Comparison of ENCODE assay signal across 14 cellular contexts in the genomic region with DNA sequence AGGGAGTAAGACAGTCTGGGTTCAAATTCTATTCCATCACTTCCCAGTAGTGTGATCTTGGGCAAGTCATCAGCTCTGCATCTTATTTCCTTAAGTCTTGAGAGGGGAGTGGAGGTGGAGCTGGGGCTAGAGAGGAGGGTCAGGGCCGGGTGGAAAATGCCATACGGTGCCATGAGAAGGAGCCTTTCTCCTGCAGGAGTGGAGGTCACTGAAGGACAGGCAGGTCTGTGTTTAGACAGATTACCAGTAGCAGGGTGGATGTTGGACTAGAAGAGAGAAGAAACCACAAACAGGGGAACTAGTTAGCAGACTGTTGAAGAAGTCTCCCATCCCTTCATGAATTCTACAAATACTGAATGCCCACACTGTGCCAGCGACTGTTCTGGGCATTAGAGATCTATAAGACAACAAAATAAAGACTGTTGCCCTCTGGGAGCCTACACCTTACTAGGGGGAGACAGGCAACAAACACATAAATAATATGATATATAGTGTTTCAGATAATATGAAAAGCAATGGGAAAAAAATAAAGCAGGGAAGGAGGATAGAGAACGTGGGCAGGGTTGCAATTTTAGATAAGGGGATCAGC. TPM values are rescaled to one million over a fixed set of nuclear protein-coding genes. Genes with fewer than 3 reads are reported as not detected.
DNase-seq lines count a peak whose midpoint lies in the region; ATAC-seq, FAIRE-seq and TF ChIP-seq lines count a peak whose summit lies in the region.
"Had no signal": no experiment of that assay in that cellular context is flagged by ENCODE, and none has a peak within 500 bp of the region (broad histone marks: within the 10 kb centered on the region; RNA-seq: fewer than 3 reads in every experiment).

No MANE protein-coding gene starts in this region.

- CTCF ChIA-PET in CD8-positive, alpha-beta memory T cell (lab: Charles Lee): interaction anchor here (0.9 to 1.6 kb wide), 3 partner anchors 9 to 13 kb away, joined by 4 to 5 read pairs (median 4); no protein-coding TSS in a partner anchor

- H3K4me2 ChIP-seq in hepatocyte: peak overlapping the region; percentile 39

- H3K36me3 ChIP-seq in CD8-positive, alpha-beta memory T cell (ENCODE audit: insufficient read depth, low read length): no peaks in the 10 kb centered on the region
- H3K36me3 ChIP-seq in ascending aorta (no peaks in the 10 kb centered on the region), hepatocyte (replicated peaks; ENCODE audit: insufficient read depth, low read depth) (no peaks in the 10 kb centered on the region), small intestine (ENCODE audit: control insufficient read depth in 2 of 2, insufficient read depth in 2 of 2, low read length in 2 of 2) (no peaks in the 10 kb centered on the region)

- no peaks in the 10 kb centered on the region for H3K4me1 ChIP-seq in CD8-positive, alpha-beta memory T cell (ENCODE audit: insufficient read depth, low read length)
- H3K4me1 ChIP-seq in ascending aorta (no peaks in the 10 kb centered on the region), hepatocyte (ENCODE audit: insufficient read depth) (peaks cover 36% of the 10 kb centered on the region), small intestine (ENCODE audit: control insufficient read depth in 2 of 2, insufficient read depth in 1 of 2, low read depth in 1 of 2, low read length in 1 of 2) (peaks cover 0 to 5% of the 10 kb centered on the region in 2 donors)

- H2AFZ ChIP-seq in hepatocyte: no peak overlapping the region

- no peaks in the 10 kb centered on the region for H3K36me3 Mint-ChIP-seq in CD8-positive, alpha-beta memory T cell
- no peaks in the 10 kb centered on the region for H3K36me3 Mint-ChIP-seq in natural killer cell treated with Interleukin-12 subunit alpha and Interleukin-12 subunit beta and Interleukin-15 and Interleukin-18, amount 100 ng/mL, for 72 hours
- H3K36me3 Mint-ChIP-seq: activated naive CD8-positive, alpha-beta T cell treated with anti-CD3 and anti-CD28 coated beads for 36 hours had no signal

- no peak overlapping the region for H3K27ac Mint-ChIP-seq in CD8-positive, alpha-beta memory T cell
- no peak overlapping the region for H3K27ac Mint-ChIP-seq in natural killer cell treated with Interleukin-12 subunit alpha and Interleukin-12 subunit beta and Interleukin-15 and Interleukin-18, amount 100 ng/mL, for 72 hours
- H3K27ac Mint-ChIP-seq: activated CD4-positive, alpha-beta T cell treated with anti-CD3 and anti-CD28 coated beads for 36 hours; activated naive CD8-positive, alpha-beta T cell treated with anti-CD3 and anti-CD28 coated beads for 36 hours had no signal

- no peaks in the 10 kb centered on the region for H3K9me2 ChIP-seq in hepatocyte (replicated peaks; ENCODE audit: insufficient read depth)

- FAIRE-seq in small intestine (lab: Jason Lieb, UNC): no peak

- no peaks in the 10 kb centered on the region for H3K27me3 ChIP-seq in CD8-positive, alpha-beta memory T cell (ENCODE audit: insufficient read depth, low read length, poor library complexity, severe bottlenecking)
- H3K27me3 ChIP-seq in ascending aorta (no peaks in the 10 kb centered on the region), hepatocyte (no peaks in the 10 kb centered on the region), small intestine (ENCODE audit: control insufficient read depth in 2 of 2, insufficient read depth in 2 of 2, low read length in 2 of 2) (no peaks in the 10 kb centered on the region)

- H3K27me3 Mint-ChIP-seq in CD8-positive, alpha-beta memory T cell: peaks cover 0 to 14% of the 10 kb centered on the region in 2 donors
- H3K27me3 Mint-ChIP-seq in natural killer cell treated with Interleukin-12 subunit alpha and Interleukin-12 subunit beta and Interleukin-15 and Interleukin-18, amount 100 ng/mL, for 72 hours: peaks cover 0 to 4% of the 10 kb centered on the region in 2 donors

- no peak for TF ChIP-seq CTCF in ascending aorta (IDR thresholded peaks at IDR 0.05)
- no peak for TF ChIP-seq CTCF in hepatocyte (IDR thresholded peaks at IDR 0.05; ENCODE audit: poor library complexity)

- no peak overlapping the region for H3K4me3 ChIP-seq in CD8-positive, alpha-beta memory T cell (ENCODE audit: low read length)
- H3K4me3 ChIP-seq in ascending aorta: no peak overlapping the region
- no peak overlapping the region for H3K4me3 ChIP-seq in hepatocyte
- H3K4me3 ChIP-seq in small intestine (ENCODE audit: low read depth in 1 of 2, low read length in 2 of 2): no peak overlapping the region

- H4K20me1 ChIP-seq in hepatocyte (ENCODE audit: insufficient read depth, poor library complexity, severe bottlenecking): no peaks in the 10 kb centered on the region

- peaks cover 0 to 2% (median 0%) of the 10 kb centered on the region in 3 donors for H3K4me1 Mint-ChIP-seq in CD8-positive, alpha-beta memory T cell
- H3K4me1 Mint-ChIP-seq in natural killer cell treated with Interleukin-12 subunit alpha and Interleukin-12 subunit beta and Interleukin-15 and Interleukin-18, amount 100 ng/mL, for 72 hours (ENCODE audit: low read depth in 2 of 2): no peaks in the 10 kb centered on the region
- H3K4me1 Mint-ChIP-seq: activated CD4-positive, alpha-beta T cell treated with anti-CD3 and anti-CD28 coated beads for 36 hours; activated naive CD8-positive, alpha-beta T cell treated with anti-CD3 and anti-CD28 coated beads for 36 hours had no signal

- DNase-seq in CD8-positive, alpha-beta memory T cell: no peak
- no peak for DNase-seq in ascending aorta (ENCODE audit: low spot score in 2 of 2)
- no peak for DNase-seq in hepatocyte (ENCODE audit: low spot score)
- DNase-seq in small intestine: peak; percentile 43
- DNase-seq in DMS53 treated with DMSO at 0.1 percent for 48 hours (lab: John Stamatoyannopoulos, UW; ENCODE audit: unreplicated experiment): no peak
- no peak for DNase-seq in natural killer cell treated with Interleukin-12 subunit alpha and Interleukin-12 subunit beta and Interleukin-15 and Interleukin-18, amount 100 ng/mL, for 72 hours (ENCODE audit: low spot score)

- H3K27ac ChIP-seq in CD8-positive, alpha-beta memory T cell (ENCODE audit: low read depth, low read length): peak overlapping the region; percentile 43
- H3K27ac ChIP-seq in ascending aorta: peak overlapping the region; percentile 4 to 11
- peak overlapping the region; percentile 88 for H3K27ac ChIP-seq in hepatocyte
- H3K27ac ChIP-seq in small intestine (ENCODE audit: low read depth in 1 of 2, low read length in 1 of 2): peak overlapping the region; percentile 42 to 66

- H3K79me2 ChIP-seq in hepatocyte: no peaks in the 10 kb centered on the region

- WGBS in hepatocyte (ENCODE audit: low lambda C conversion rate, missing lambda C conversion rate): 58% methylated on average over 4 of the region's 4 CpGs
- WGBS in small intestine, 3 donors: 14 to 53% (median 31%) methylated on average over 4 of the region's 4 CpGs

- intact Hi-C loops in ascending aorta (cut with DNase I): loop anchor here (10.0 kb wide), 2 partner anchors 168 to 358 kb away; no protein-coding TSS in a partner anchor

- ATAC-seq in HG02852 (IDR thresholded peaks at IDR 0.05; ENCODE audit: unreplicated experiment) (no peak), GM19395 (IDR thresholded peaks at IDR 0.05; ENCODE audit: unreplicated experiment) (no peak)
- no peak for ATAC-seq in natural killer cell treated with Interleukin-12 subunit alpha and Interleukin-12 subunit beta and Interleukin-15 and Interleukin-18, amount 100 ng/mL, for 72 hours

- no peaks in the 10 kb centered on the region for H3K9me3 ChIP-seq in CD8-positive, alpha-beta memory T cell (ENCODE audit: low read length)
- H3K9me3 ChIP-seq in ascending aorta (no peaks in the 10 kb centered on the region), hepatocyte (ENCODE audit: low read depth) (no peaks in the 10 kb centered on the region), small intestine (ENCODE audit: control insufficient read depth, low read depth) (no peaks in the 10 kb centered on the region)

- H3K9me3 Mint-ChIP-seq in CD8-positive, alpha-beta memory T cell: no peaks in the 10 kb centered on the region
- no peaks in the 10 kb centered on the region for H3K9me3 Mint-ChIP-seq in natural killer cell treated with Interleukin-12 subunit alpha and Interleukin-12 subunit beta and Interleukin-15 and Interleukin-18, amount 100 ng/mL, for 72 hours
- H3K9me3 Mint-ChIP-seq: activated naive CD8-positive, alpha-beta T cell treated with anti-CD3 and anti-CD28 coated beads for 36 hours had no signal

- POLR2A ChIA-PET in CD8-positive, alpha-beta memory T cell (lab: Charles Lee): interaction anchor here (0.7 kb wide), 1 partner anchor 46 kb away, joined by 3 read pairs; no protein-coding TSS in a partner anchor

- no peak overlapping the region for H3K4me3 Mint-ChIP-seq in CD8-positive, alpha-beta memory T cell
- H3K4me3 Mint-ChIP-seq in natural killer cell treated with Interleukin-12 subunit alpha and Interleukin-12 subunit beta and Interleukin-15 and Interleukin-18, amount 100 ng/mL, for 72 hours: no peak overlapping the region
- H3K4me3 Mint-ChIP-seq: activated CD4-positive, alpha-beta T cell treated with anti-CD3 and anti-CD28 coated beads for 36 hours; activated naive CD8-positive, alpha-beta T cell treated with anti-CD3 and anti-CD28 coated beads for 36 hours had no signal

RNA-seq across cellular contexts. Expression of a gene that starts 13.8 kb away (rescaled TPM):
- 10 to 100 TPM; 20.5 to 21.4 TPM for total RNA-seq in CD8-positive, alpha-beta memory T cell
- polyA plus RNA-seq in CD8-positive, alpha-beta memory T cell: 19.4 TPM
- total RNA-seq in ascending aorta (24.8 TPM), hepatocyte (25.0 and 29.3 TPM in 2 replicates)
- polyA plus RNA-seq in hepatocyte (22.8 and 29.1 TPM in 2 replicates), small intestine (10 to 100 TPM; 28.1 to 35.8 (median 34.9) TPM)
- total RNA-seq in natural killer cell treated with Interleukin-12 subunit alpha and Interleukin-12 subunit beta and Interleukin-15 and Interleukin-18, amount 100 ng/mL, for 72 hours: 10 to 100 TPM; 12.3 to 14.7 TPM

RNA-seq across cellular contexts. Expression of a gene that starts 37.7 kb away (rescaled TPM):
- 10 to 100 TPM; 58.0 to 58.4 TPM for total RNA-seq in CD8-positive, alpha-beta memory T cell
- 60.4 TPM for polyA plus RNA-seq in CD8-positive, alpha-beta memory T cell
- total RNA-seq in ascending aorta: 28.9 TPM
- total RNA-seq in hepatocyte: 40.7 and 51.9 TPM in 2 replicates
- polyA plus RNA-seq in hepatocyte: 53.9 and 61.0 TPM in 2 replicates
- 10 to 100 TPM; 40.0 to 53.9 (median 45.4) TPM for polyA plus RNA-seq in small intestine
- 10 to 100 TPM; 37.5 to 44.5 TPM for total RNA-seq in natural killer cell treated with Interleukin-12 subunit alpha and Interleukin-12 subunit beta and Interleukin-15 and Interleukin-18, amount 100 ng/mL, for 72 hours

RNA-seq across cellular contexts. Expression of a gene that starts 40.3 kb away (rescaled TPM):
- not detected for total RNA-seq in CD8-positive, alpha-beta memory T cell
- polyA plus RNA-seq in CD8-positive, alpha-beta memory T cell: 0.08 TPM
- total RNA-seq in ascending aorta (not detected), hepatocyte (not detected in 2 replicates)
- polyA plus RNA-seq in hepatocyte (0.46 TPM in 1 of 2 replicates, not detected in the other), small intestine (1 to 10 TPM in 2 of 3 donors, under 1 TPM in 1; 0.73 to 9.2 (median 8.6) TPM)
- 1 to 10 TPM in 1 of 2 donors, under 1 TPM in 1; 0.29 to 1.1 TPM for total RNA-seq in natural killer cell treated with Interleukin-12 subunit alpha and Interleukin-12 subunit beta and Interleukin-15 and Interleukin-18, amount 100 ng/mL, for 72 hours
- total RNA-seq: activated CD4-positive, alpha-beta T cell treated with anti-CD3 and anti-CD28 coated beads for 36 hours; activated naive CD8-positive, alpha-beta T cell treated with anti-CD3 and anti-CD28 coated beads for 36 hours; dermis microvascular lymphatic vessel endothelial cell; epithelial cell of proximal tubule; RPMI7951; urinary bladder had no signal

RNA-seq across cellular contexts. Expression of a gene that starts 55.5 kb away (rescaled TPM):
- 100 to 1,000 TPM; 127 to 129 TPM for total RNA-seq in CD8-positive, alpha-beta memory T cell
- 121 TPM for polyA plus RNA-seq in CD8-positive, alpha-beta memory T cell
- 10.9 TPM for total RNA-seq in ascending aorta
- 28.4 and 31.8 TPM in 2 replicates for total RNA-seq in hepatocyte
- 26.7 and 35.2 TPM in 2 replicates for polyA plus RNA-seq in hepatocyte
- polyA plus RNA-seq in small intestine: 100 to 1,000 TPM in 1 of 3 donors, 10 to 100 TPM in 2; 72.7 to 116 (median 97.7) TPM
- 10 to 100 TPM; 62.6 to 65.4 TPM for total RNA-seq in natural killer cell treated with Interleukin-12 subunit alpha and Interleukin-12 subunit beta and Interleukin-15 and Interleukin-18, amount 100 ng/mL, for 72 hours

Comparison
In these comparisons a context has a peak if more than half of its experiments do, and no peak if none do; other contexts are left out.
1. H3K27ac ChIP-seq: peak in every context shown above with its lines; median percentile 88 in hepatocyte; 54 in small intestine; 43 in CD8-positive, alpha-beta memory T cell; 8 in ascending aorta.